ENCODE assay signal across 5 cellular contexts in the genomic region with DNA sequence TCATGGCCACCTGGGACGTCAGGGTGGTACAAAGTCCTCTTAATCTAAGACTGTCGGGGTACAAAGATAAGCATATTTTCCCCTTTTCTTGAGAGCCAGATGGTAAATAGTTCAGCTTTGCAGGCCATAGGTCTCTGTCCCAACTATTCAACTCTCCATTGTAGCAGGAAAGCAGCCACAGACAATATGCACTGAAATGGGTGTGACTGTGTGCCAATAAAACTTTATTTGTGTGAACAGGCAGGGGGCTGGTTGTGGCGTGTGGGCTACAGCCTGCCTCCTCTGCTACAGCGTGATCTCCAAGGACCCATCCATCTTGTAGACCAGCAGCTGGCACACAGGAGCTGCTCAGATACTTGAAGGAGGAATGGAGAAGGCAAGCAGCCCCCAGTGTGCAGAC.
DNase-seq lines count a peak whose midpoint lies in the region; ATAC-seq, FAIRE-seq and TF ChIP-seq lines count a peak whose summit lies in the region.
"Not testable (repeated sequence)": the region's sequence is repeated elsewhere in the genome, so short reads cannot be mapped to it uniquely, and the experiment has no call there.

No MANE protein-coding gene starts in this region.

- H3K9me3 ChIP-seq in Karpas-422 (ENCODE audit: low read length); GM12878 (replicated peaks; ENCODE audit: control insufficient read depth, insufficient read depth, low read length); K562 (replicated peaks; ENCODE audit: control insufficient read depth, insufficient read depth, low read depth, low read length); endodermal cell (ENCODE audit: control insufficient read depth, low read length); HepG2 (ENCODE audit: low read length): not testable (repeated sequence)

- peaks cover 29% of the 10 kb centered on the region for H3K79me2 ChIP-seq in Karpas-422 (ENCODE audit: low read length)
- H3K79me2 ChIP-seq in GM12878 (ENCODE audit: control insufficient read depth, insufficient read depth, low read length); K562 (ENCODE audit: control insufficient read depth, insufficient read depth, low read length); HepG2 (ENCODE audit: insufficient read depth, low read length): not testable (repeated sequence)

- in situ Hi-C loops in GM12878 (cut with MboI), result loop anchor here (25.0 kb wide), 2 partner anchors 95 to 270 kb away; a partner anchor contains a TSS
- in situ Hi-C loops in K562 (cut with MboI); HepG2 (cut with HindIII; ENCODE audit: extremely low pct_ligation_motif_present, low pct_unique_long_range_greater_than_20kb): not testable (repeated sequence)

- H3K9ac ChIP-seq in Karpas-422 (ENCODE audit: low read length), result peak overlapping the region; percentile 35
- not testable (repeated sequence) for H3K9ac ChIP-seq in GM12878 (ENCODE audit: control insufficient read depth, insufficient read depth, low read length); K562 (ENCODE audit: insufficient read depth in 1 of 2, low read depth in 2 of 2, low read length in 2 of 2); endodermal cell (ENCODE audit: extremely low read depth, low read length, poor library complexity, severe bottlenecking); HepG2 (ENCODE audit: insufficient read depth, low read depth, low read length)

- not testable (repeated sequence) for H3K9me2 ChIP-seq in Karpas-422 (replicated peaks; ENCODE audit: insufficient read depth, low read length)

- H3K4me3 ChIP-seq in Karpas-422 (ENCODE audit: low read length), result peak overlapping the region; percentile 44; the same call in 1 of the 2 replicates
- not testable (repeated sequence) for H3K4me3 ChIP-seq in GM12878; K562; endodermal cell (ENCODE audit: low read length); HepG2 (replicated peaks in 1 of 3; ENCODE audit: insufficient read depth in 1 of 3, low read depth in 2 of 3, low read length in 3 of 3)

- H3K4me1 Mint-ChIP-seq in endodermal cell, result not testable (repeated sequence)

- 21% methylated on average over 4 of the region's 4 CpGs for WGBS in GM12878 (ENCODE audit: insufficient coverage, insufficient replicate concordance, low lambda C conversion rate, missing lambda C conversion rate)
- 2% methylated on average over 4 of the region's 4 CpGs for WGBS in K562 (ENCODE audit: insufficient coverage, low coverage, missing lambda C conversion rate)
- 91 to 98% methylated on average over 2 of the region's 4 CpGs for WGBS in endodermal cell (ENCODE audit: insufficient coverage in 1 of 2, insufficient read length in 1 of 2), 2 experiments
- WGBS in HepG2 (ENCODE audit: low lambda C conversion rate), result 13% methylated on average over 4 of the region's 4 CpGs

- H3K4me3 Mint-ChIP-seq in endodermal cell, result not testable (repeated sequence)

- TF ChIP-seq EP300 in GM12878 (IDR thresholded peaks at IDR 0.05; ENCODE audit: borderline replicate concordance in 1 of 2, control insufficient read depth in 1 of 2, low read depth in 2 of 2, low read length in 2 of 2); K562 (IDR thresholded peaks at IDR 0.05; ENCODE audit: low read length); HepG2 (IDR thresholded peaks at IDR 0.05; ENCODE audit: low read depth in 2 of 2, low read length in 2 of 2); HepG2 (CRISPR knock-in tag; IDR thresholded peaks at IDR 0.05; ENCODE audit: borderline replicate concordance): not testable (repeated sequence)

- H3K27me3 Mint-ChIP-seq in endodermal cell (ENCODE audit: insufficient read depth), result not testable (repeated sequence)

- not testable (repeated sequence) for TF ChIP-seq CTCF in GM12878 (IDR thresholded peaks at IDR 0.05 in 2 of 3, conservative IDR thresholded peaks at IDR 0.05 in 1 of 3; ENCODE audit: control insufficient read depth in 2 of 3, extremely low read depth in 1 of 3, insufficient read depth in 1 of 3, low read depth in 3 of 3, low read length in 3 of 3); K562 (IDR thresholded peaks at IDR 0.05 in 2 of 3, conservative IDR thresholded peaks at IDR 0.05 in 1 of 3; ENCODE audit: insufficient read depth in 2 of 3, low read depth in 1 of 3, low read length in 3 of 3); endodermal cell (conservative IDR thresholded peaks at IDR 0.05); HepG2 (CRISPR knock-in tag; IDR thresholded peaks at IDR 0.05)

- H4K20me1 ChIP-seq in Karpas-422 (ENCODE audit: insufficient read depth, low read depth, low read length); GM12878 (ENCODE audit: control insufficient read depth, insufficient read depth); K562 (replicated peaks; ENCODE audit: control insufficient read depth, insufficient read depth, low read length); HepG2 (ENCODE audit: insufficient read depth, low read length): not testable (repeated sequence)

- not testable (repeated sequence) for H3K36me3 Mint-ChIP-seq in endodermal cell (ENCODE audit: low read depth)

- not testable (repeated sequence) for H2AFZ ChIP-seq in Karpas-422 (ENCODE audit: low read length); GM12878 (ENCODE audit: control insufficient read depth, low read depth, low read length); K562 (ENCODE audit: low read depth, low read length); HepG2 (ENCODE audit: low read length)

- H3K9me3 Mint-ChIP-seq in endodermal cell, result not testable (repeated sequence)

- H3K27ac ChIP-seq in Karpas-422 (ENCODE audit: low read length), result peak overlapping the region; percentile 87
- not testable (repeated sequence) for H3K27ac ChIP-seq in GM12878 (ENCODE audit: control insufficient read depth, insufficient read depth); K562 (ENCODE audit: extremely low read depth, low read depth, low read length); endodermal cell (ENCODE audit: low read depth, low read length); HepG2 (ENCODE audit: extremely low read length, insufficient read depth, low read length)

- DNase-seq in Karpas-422, result peak; percentile 72
- DNase-seq in GM12878 (ENCODE audit: low read depth, low spot score); K562 (ENCODE audit: extremely low read depth in 1 of 4, low spot score in 3 of 4); endodermal cell; HepG2 (ENCODE audit: low spot score): not testable (repeated sequence)

- POLR2A ChIA-PET in GM12878 (lab: Charles Lee); K562 (lab: Yijun Ruan, JAX); HepG2 (lab: Yijun Ruan, JAX): not testable (repeated sequence)

- peak overlapping the region; percentile 30 for H3K4me2 ChIP-seq in Karpas-422 (ENCODE audit: low read depth, low read length, poor library complexity, severe bottlenecking)
- not testable (repeated sequence) for H3K4me2 ChIP-seq in GM12878 (ENCODE audit: control insufficient read depth, insufficient read depth); K562 (ENCODE audit: insufficient read depth, low read length); HepG2 (ENCODE audit: low read depth, low read length)

- H3K4me1 ChIP-seq in Karpas-422 (ENCODE audit: low read length), result peaks cover 46% of the 10 kb centered on the region
- H3K4me1 ChIP-seq in GM12878 (ENCODE audit: control insufficient read depth, insufficient read depth, low read length); K562 (replicated peaks in 1 of 2; ENCODE audit: control insufficient read depth in 2 of 2, insufficient read depth in 2 of 2, low read length in 2 of 2); endodermal cell (ENCODE audit: control insufficient read depth, insufficient read depth, low read length); HepG2 (ENCODE audit: insufficient read depth, low read length): not testable (repeated sequence)

- not testable (repeated sequence) for H3K9me1 ChIP-seq in K562 (ENCODE audit: control insufficient read depth, insufficient read depth, low read length)

- not testable (repeated sequence) for FAIRE-seq in GM12878 (lab: Jason Lieb, UNC); K562 (lab: Jason Lieb, UNC); HepG2 (lab: Jason Lieb, UNC)

- H3K27me3 ChIP-seq in Karpas-422 (ENCODE audit: low read length); GM12878 (replicated peaks in 1 of 2; ENCODE audit: control insufficient read depth in 2 of 2, insufficient read depth in 2 of 2, low read length in 1 of 2); K562 (ENCODE audit: control insufficient read depth in 2 of 2, insufficient read depth in 2 of 2, low read length in 2 of 2); endodermal cell (ENCODE audit: control insufficient read depth, insufficient read depth, low read length, poor library complexity, severe bottlenecking); HepG2 (ENCODE audit: control insufficient read depth in 1 of 2, insufficient read depth in 2 of 2, low read length in 2 of 2): not testable (repeated sequence)

- RAD21 ChIA-PET in GM12878 (lab: Charles Lee; ENCODE audit: unreplicated experiment), result not testable (repeated sequence)

- ATAC-seq in GM12878, K562, HepG2: not testable (repeated sequence)

- not testable (repeated sequence) for BruUV-seq in GM12878 (replicated peaks; lab: Mats Ljungman, UMichigan); K562 (replicated peaks; lab: Mats Ljungman, UMichigan); HepG2 (replicated peaks; lab: Mats Ljungman, UMichigan)

- intact Hi-C loops in GM12878 (cut with micrococcal nuclease; ENCODE audit: unreplicated experiment); K562 (cut with micrococcal nuclease); HepG2 (cut with micrococcal nuclease; ENCODE audit: unreplicated experiment): not testable (repeated sequence)

- CTCF ChIA-PET in GM12878 (lab: Yijun Ruan, JAX); K562 (lab: Yijun Ruan, JAX; ENCODE audit: low intra/inter-chr PET ratio); HepG2 (lab: Yijun Ruan, JAX; ENCODE audit: low intra/inter-chr PET ratio, low total read pairs): not testable (repeated sequence)

- TF ChIP-seq RAD21 in GM12878 (IDR thresholded peaks at IDR 0.05; ENCODE audit: insufficient read depth, low read depth, low read length); K562 (CRISPR knock-in tag; conservative IDR thresholded peaks at IDR 0.05 in 1 of 2, IDR thresholded peaks at IDR 0.05 in 1 of 2); HepG2 (CRISPR knock-in tag; IDR thresholded peaks at IDR 0.05): not testable (repeated sequence)

- SMC1A ChIA-PET in GM12878 (lab: Charles Lee; ENCODE audit: uncharacterized antibody, unreplicated experiment), result not testable (repeated sequence)

- not testable (repeated sequence) for H3K36me3 ChIP-seq in Karpas-422 (ENCODE audit: insufficient read depth, low read length); GM12878 (ENCODE audit: control insufficient read depth in 2 of 2, insufficient read depth in 2 of 2, low read length in 1 of 2); K562 (ENCODE audit: control insufficient read depth, insufficient read depth, low read length); endodermal cell (ENCODE audit: control insufficient read depth, insufficient read depth, low read length); HepG2 (replicated peaks in 1 of 2; ENCODE audit: control insufficient read depth in 1 of 2, insufficient read depth in 2 of 2, low read length in 2 of 2)

- TF ChIP-seq POLR2A in GM12878 (IDR thresholded peaks at IDR 0.05; ENCODE audit: low read depth, low read length); K562 (conservative IDR thresholded peaks at IDR 0.05); HepG2 (IDR thresholded peaks at IDR 0.05; ENCODE audit: insufficient read depth in 1 of 2, low read depth in 2 of 2, low read length in 2 of 2): not testable (repeated sequence)

- H3K27ac Mint-ChIP-seq in endodermal cell, result peak overlapping the region; percentile 17
